ENCODE assay signal across 20 cellular contexts in genomic region chr14:105117710-105118385, GRCh38. TPM values are rescaled to one million over a fixed set of nuclear protein-coding genes. Genes with fewer than 3 reads are reported as not detected.
"Had no signal": no experiment of that assay in that cellular context is flagged by ENCODE, and none has a peak within 500 bp of the region (broad histone marks: within the 10 kb centered on the region; RNA-seq: fewer than 3 reads in every experiment).

No MANE protein-coding gene starts in this region.

- H3K27ac Mint-ChIP-seq: activated CD4-positive, alpha-beta T cell treated with anti-CD3 and anti-CD28 coated beads, Interleukin-2, amount 10 ng/mL, durations not matched to agents 7 days and 5 days; activated naive CD4-positive, alpha-beta T cell treated with anti-CD3 and anti-CD28 coated beads, Interleukin-2, amount 50 U/mL, for 72 hours; nephron progenitor cell had no signal

- H3K27me3 ChIP-seq: colonic mucosa, right lobe of liver, thyroid gland had no signal

- H3K36me3 ChIP-seq: colonic mucosa, right lobe of liver, SJSA1, thyroid gland had no signal

- H3K4me3 ChIP-seq: colonic mucosa, psoas muscle, right lobe of liver, SJSA1, thyroid gland had no signal

- H3K4me1 ChIP-seq: colonic mucosa, psoas muscle, right lobe of liver, SJSA1, thyroid gland had no signal

- DNase-seq: activated CD4-positive, alpha-beta T cell treated with anti-CD3 and anti-CD28 coated beads, Interleukin-2, amount 10 ng/mL, durations not matched to agents 7 days and 5 days; activated CD4-positive, CD25-positive, alpha-beta regulatory T cell; activated gamma-delta T cell; activated T-cell treated with anti-CD3 and anti-CD28 coated beads, Interleukin-2, amount 50 U/mL, for 48 hours; central memory CD4-positive, alpha-beta T cell; colonic mucosa; foreskin fibroblast; hypothalamus; kidney; left ventricle myocardium superior; mesenchymal stem cell; nephron progenitor cell; occipital lobe; psoas muscle; stimulated activated CD4-positive, alpha-beta T cell treated with anti-CD3 and anti-CD28 coated beads, Interleukin-2, amount 100 ng/mL, for 24 hours; thyroid gland had no signal

- FAIRE-seq: kidney, TTC549 had no signal

- H3K4me1 Mint-ChIP-seq: activated CD4-positive, alpha-beta T cell treated with anti-CD3 and anti-CD28 coated beads, Interleukin-2, amount 10 ng/mL, durations not matched to agents 7 days and 5 days had no signal

- ATAC-seq: activated naive CD4-positive, alpha-beta T cell treated with anti-CD3 and anti-CD28 coated beads, Interleukin-2, amount 50 U/mL, for 72 hours; left ventricle myocardium superior; psoas muscle; right lobe of liver had no signal

- H3K27ac ChIP-seq: colonic mucosa, psoas muscle, right lobe of liver, SJSA1, thyroid gland had no signal

- H3K4me3 Mint-ChIP-seq: activated CD4-positive, alpha-beta T cell treated with anti-CD3 and anti-CD28 coated beads, Interleukin-2, amount 10 ng/mL, durations not matched to agents 7 days and 5 days; nephron progenitor cell had no signal

- H3K9me3 ChIP-seq: colonic mucosa, right lobe of liver, thyroid gland had no signal

RNA-seq across cellular contexts. Expression of gene GPR132, which starts 52.6 kb away (rescaled TPM):
- total RNA-seq: SJSA1 had no signal
